8 cellular contexts compared by ENCODE assay signal in the genomic region with DNA sequence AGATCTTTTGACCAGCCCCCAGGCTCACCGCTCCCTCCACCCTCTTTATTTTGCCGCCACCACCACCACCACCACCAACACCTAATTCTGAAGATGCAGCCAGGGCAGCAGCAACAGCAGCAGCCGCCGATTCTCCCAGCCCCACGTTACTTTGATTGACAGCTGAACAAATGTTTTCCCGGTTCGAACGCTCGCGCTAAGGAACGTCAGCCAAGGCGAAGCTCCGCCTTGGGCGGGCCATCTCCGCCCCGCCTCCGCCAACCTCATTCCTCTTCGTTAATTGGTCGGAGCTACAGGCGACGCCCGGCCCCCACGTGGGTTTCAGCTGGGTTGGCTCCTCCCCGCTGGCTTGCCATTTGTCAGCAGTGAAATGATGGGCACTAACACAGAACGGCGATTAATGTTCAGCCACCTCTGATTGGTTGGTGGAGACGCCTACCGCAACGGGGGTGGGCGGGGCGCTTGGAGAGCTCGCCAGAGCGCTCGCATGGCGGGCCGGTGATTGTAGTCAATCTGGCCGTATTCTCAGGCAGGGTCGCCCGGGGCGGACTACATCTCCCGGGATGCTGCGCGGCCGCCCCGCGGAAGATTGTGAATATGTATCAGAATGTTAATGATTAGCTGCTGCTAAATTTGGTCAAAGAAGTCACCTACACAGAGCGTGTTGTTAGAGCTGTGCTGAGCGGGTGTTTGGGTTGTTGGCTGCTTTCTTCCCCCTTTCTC. TPM values are rescaled to one million over a fixed set of nuclear protein-coding genes. Genes with fewer than 3 reads are reported as not detected.
DNase-seq lines count a peak whose midpoint lies in the region; ATAC-seq, FAIRE-seq and TF ChIP-seq lines count a peak whose summit lies in the region.

Gene TLE4, plus strand, starts transcription at position 657 of the 723 bp plus-strand sequence. CDS start 826 bp downstream, outside the sequence.

- H3K27ac ChIP-seq in KMS-11 (peak within 1 kb of the TSS; percentile 55), esophagus muscularis mucosa (replicated peaks in 1 of 4) (peak within 1 kb of the TSS; percentile 95 to 97 (median 96)), muscle layer of colon (ENCODE audit: low read depth, low read length) (peak within 1 kb of the TSS; percentile 97)

- no peak for TF ChIP-seq EP300 in esophagus muscularis mucosa (IDR thresholded peaks at IDR 0.05)

- peak within 1 kb of the TSS; percentile 75 for H3K4me2 ChIP-seq in KMS-11

- H4K20me1 ChIP-seq in KMS-11 (ENCODE audit: insufficient read depth), result no peaks in the 10 kb centered on the region

- intact Hi-C loops in esophagus muscularis mucosa (cut with DNase I), result loop anchor here (10.0 kb wide), 1 partner anchor 603 kb away; no protein-coding TSS in a partner anchor

- H2AFZ ChIP-seq in KMS-11 (ENCODE audit: low read depth), result peak within 1 kb of the TSS; percentile 94

- peak; percentile 98 for FAIRE-seq in RCC 7860 (lab: Jason Lieb, UNC)

- peak; percentile 94 for DNase-seq in DMS79 (lab: John Stamatoyannopoulos, UW)
- DNase-seq in RCC 7860 (ENCODE audit: low spot score), result peak; percentile 100
- DNase-seq in activated T-helper 1 cell treated with Interleukin-2 at 50 U/mL for 16 hours (ENCODE audit: low read depth), result peak; percentile 98
- peak; percentile 100 for DNase-seq in esophagus muscularis mucosa (ENCODE audit: extremely low spot score)
- DNase-seq in stimulated activated CD8-positive, alpha-beta memory T cell treated with anti-CD3 and anti-CD28 coated beads, Interleukin-7, amount 100 ng/mL, for 1 hour (ENCODE audit: low read depth in 2 of 2), result peak; percentile 98 to 99

- ATAC-seq in GM21737 (IDR thresholded peaks at IDR 0.05; ENCODE audit: unreplicated experiment), result peak; percentile 87

- no peaks in the 10 kb centered on the region for H3K79me2 ChIP-seq in KMS-11 (ENCODE audit: insufficient read depth, low read depth)

- H3K9me3 ChIP-seq in esophagus muscularis mucosa (peaks cover 0 to 7% (median 3%) of the 10 kb centered on the region in 4 donors), muscle layer of colon (ENCODE audit: low read length) (no peaks in the 10 kb centered on the region)

- H3K4me1 ChIP-seq in KMS-11 (ENCODE audit: low read depth, poor library complexity, severe bottlenecking), result peaks cover 8% of the 10 kb centered on the region
- peaks cover 14 to 38% (median 35%) of the 10 kb centered on the region in 4 donors for H3K4me1 ChIP-seq in esophagus muscularis mucosa
- H3K4me1 ChIP-seq in muscle layer of colon (ENCODE audit: insufficient read depth, low read length), result peaks cover 14% of the 10 kb centered on the region

- TF ChIP-seq CTCF in KMS-11 (conservative IDR thresholded peaks at IDR 0.05; ENCODE audit: low read depth, low read length) (no peak), esophagus muscularis mucosa (IDR thresholded peaks at IDR 0.05) (no peak)

- TF ChIP-seq POLR2A in esophagus muscularis mucosa (IDR thresholded peaks at IDR 0.05; ENCODE audit: low read depth), result peak; percentile 87

- under 1% methylated on average over 29 of the region's 48 CpGs for WGBS in esophagus muscularis mucosa

- H3K36me3 ChIP-seq in KMS-11 (ENCODE audit: insufficient read depth) (no peaks in the 10 kb centered on the region), esophagus muscularis mucosa (no peaks in the 10 kb centered on the region), muscle layer of colon (ENCODE audit: insufficient read depth, low read length) (no peaks in the 10 kb centered on the region)

- H3K27me3 ChIP-seq in KMS-11 (ENCODE audit: insufficient read depth, low read depth) (peaks cover 8% of the 10 kb centered on the region), esophagus muscularis mucosa (peaks cover 0 to 8% (median 0%) of the 10 kb centered on the region in 4 donors), muscle layer of colon (ENCODE audit: control insufficient read depth in 1 of 2, insufficient read depth in 2 of 2, low read length in 2 of 2) (peaks cover 0 to 3% of the 10 kb centered on the region in 2 donors)

- H3K9ac ChIP-seq in KMS-11 (peak within 1 kb of the TSS; percentile 70), muscle layer of colon (ENCODE audit: low read length) (peak within 1 kb of the TSS; percentile 87)

- H3K4me3 ChIP-seq in KMS-11 (IDR thresholded peaks at IDR 0.05; ENCODE audit: insufficient read depth, low read depth, low read length) (no peak within 1 kb of the TSS), esophagus muscularis mucosa (peak within 1 kb of the TSS; percentile 85 to 100 (median 99)), muscle layer of colon (ENCODE audit: low read depth in 1 of 2, low read length in 2 of 2) (peak within 1 kb of the TSS; percentile 82 to 84)

RNA-seq across cellular contexts. Expression of gene TLE4, which starts in this region (rescaled TPM):
- 10 to 100 TPM; 30.0 to 36.1 (median 34.3) TPM for total RNA-seq in esophagus muscularis mucosa
